In genomic region chr11:18698341-18699268, GRCh38 we compare ENCODE assay signal across 8 cellular contexts. TPM values are rescaled to one million over a fixed set of nuclear protein-coding genes. Genes with fewer than 3 reads are reported as not detected.
DNase-seq lines count a peak whose midpoint lies in the region; ATAC-seq and TF ChIP-seq lines count a peak whose summit lies in the region.

Gene TMEM86A, plus strand, starts transcription at chr11:18698779. Its CDS starts 108 bp downstream, at chr11:18698887.

- no peaks in the 10 kb centered on the region for H3K9me3 Mint-ChIP-seq in central memory CD8-positive, alpha-beta T cell

- POLR2A ChIA-PET in A673 (lab: Charles Lee; ENCODE audit: low non-redundant PET): interaction anchor here (0.6 kb wide), 1 partner anchor 18 kb away, joined by 9 read pairs; no protein-coding TSS in a partner anchor

- no peaks in the 10 kb centered on the region for H3K9me3 ChIP-seq in A673 (ENCODE audit: low read depth, low read length, poor library complexity, severe bottlenecking)

- no TSS peak for BruUV-seq in A673 (replicated peaks; lab: Mats Ljungman, UMichigan)

- peaks cover 24% of the 10 kb centered on the region for H3K4me1 Mint-ChIP-seq in central memory CD8-positive, alpha-beta T cell

- H3K27me3 ChIP-seq in A673 (replicated peaks; ENCODE audit: insufficient read depth, low read depth, low read length, poor library complexity): no peaks in the 10 kb centered on the region

- no peaks in the 10 kb centered on the region for H3K4me1 ChIP-seq in A673 (ENCODE audit: insufficient read depth, low read length, poor library complexity, severe bottlenecking)

- intact Hi-C loops in A673 (cut with micrococcal nuclease; ENCODE audit: unreplicated experiment): no loop called here

- ATAC-seq in GM18868 (IDR thresholded peaks at IDR 0.05; ENCODE audit: unreplicated experiment) (peak; percentile 96), HG03135 (IDR thresholded peaks at IDR 0.05; ENCODE audit: unreplicated experiment) (peak; percentile 84)
- peak; percentile 89 for ATAC-seq in central memory CD8-positive, alpha-beta T cell (replicated peaks; ENCODE audit: extremely low read depth, poor library complexity, severe bottlenecking)

- H3K27ac ChIP-seq in A673 (ENCODE audit: low read depth, low read length, poor library complexity, severe bottlenecking): no peak within 1 kb of the TSS

- H3K27me3 Mint-ChIP-seq in central memory CD8-positive, alpha-beta T cell: no peaks in the 10 kb centered on the region

- H3K4me3 ChIP-seq in A673 (ENCODE audit: low read depth, low read length, poor library complexity, severe bottlenecking): peak within 1 kb of the TSS; percentile 59

- CTCF ChIA-PET in A673 (lab: Charles Lee): no interaction called here

- H3K36me3 Mint-ChIP-seq in central memory CD8-positive, alpha-beta T cell (ENCODE audit: insufficient read depth): peaks cover 5% of the 10 kb centered on the region

- no peaks in the 10 kb centered on the region for H3K36me3 ChIP-seq in A673 (ENCODE audit: insufficient read depth, low read length, poor library complexity, severe bottlenecking)

- peak; percentile 81 for DNase-seq in A673 (ENCODE audit: low spot score)
- DNase-seq in NCI-H226: peak; percentile 79
- peak; percentile 93 for DNase-seq in activated CD4-positive, CD25-positive, alpha-beta regulatory T cell treated with anti-CD3 and anti-CD28 coated beads, Interleukin-2, amount 50 U/mL, for 72 hours
- DNase-seq in central memory CD8-positive, alpha-beta T cell (ENCODE audit: low spot score in 2 of 2): peak; percentile 77 to 81
- DNase-seq in islet precursor cell: peak; percentile 97
- peak; percentile 79 to 87 for DNase-seq in stimulated activated CD4-positive, alpha-beta T cell treated with anti-CD3 and anti-CD28 coated beads, Interleukin-12 subunit alpha, Interleukin-12 subunit beta, amount 100 ng/mL, for 24 hours (ENCODE audit: low read depth in 2 of 2)

- peak within 1 kb of the TSS; percentile 63 for H3K27ac Mint-ChIP-seq in central memory CD8-positive, alpha-beta T cell (ENCODE audit: low read depth)

- TF ChIP-seq CTCF in A673 (conservative IDR thresholded peaks at IDR 0.05; ENCODE audit: low read depth, low read length): no peak

- H3K4me3 Mint-ChIP-seq in central memory CD8-positive, alpha-beta T cell: peak within 1 kb of the TSS; percentile 70

RNA-seq across cellular contexts. Expression of gene TMEM86A, which starts in this region (rescaled TPM):
- 0.09 and 0.24 TPM in 2 replicates for total RNA-seq in A673 (2021)

Comparison
In these comparisons a context has a peak if more than half of its experiments do, and no peak if none do; other contexts are left out.
1. Peak in DNase-seq and H3K4me3 ChIP-seq in A673; RNA of the gene not detected or under 1 TPM.